ENCODE assay signal across 1 cellular context in the genomic region with DNA sequence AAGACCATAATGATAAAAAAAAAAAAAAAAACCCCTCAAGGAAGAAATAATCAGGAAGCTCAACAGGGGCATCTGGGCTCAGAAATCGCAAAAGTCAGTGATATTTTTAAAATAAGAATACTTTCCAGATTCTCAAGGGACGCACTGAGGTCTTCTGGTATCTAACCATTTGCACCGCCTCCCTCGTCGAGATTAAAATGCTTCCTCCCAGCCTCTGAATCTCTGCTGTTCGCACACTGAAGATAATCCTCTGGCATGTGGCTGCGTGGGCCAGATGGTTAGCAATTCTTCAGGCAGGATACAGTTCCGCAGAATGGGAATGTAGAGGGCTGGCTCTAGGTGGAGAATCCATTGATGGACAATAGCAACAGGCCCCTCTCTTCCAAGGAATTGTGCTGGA.
TF ChIP-seq lines count a peak whose summit lies in the region.

No MANE protein-coding gene starts in this region.

TF ChIP-seq in IMR-90, 13 proteins besides CTCF, POLR2A, EP300 and RAD21 (continued from another document):
- no peak for TF ChIP-seq BHLHE40 (IDR thresholded peaks at IDR 0.05; ENCODE audit: low read depth, low read length)
- TF ChIP-seq SMC3 (IDR thresholded peaks at IDR 0.05; ENCODE audit: low read depth, low read length): no peak
- TF ChIP-seq, protein P1, sequence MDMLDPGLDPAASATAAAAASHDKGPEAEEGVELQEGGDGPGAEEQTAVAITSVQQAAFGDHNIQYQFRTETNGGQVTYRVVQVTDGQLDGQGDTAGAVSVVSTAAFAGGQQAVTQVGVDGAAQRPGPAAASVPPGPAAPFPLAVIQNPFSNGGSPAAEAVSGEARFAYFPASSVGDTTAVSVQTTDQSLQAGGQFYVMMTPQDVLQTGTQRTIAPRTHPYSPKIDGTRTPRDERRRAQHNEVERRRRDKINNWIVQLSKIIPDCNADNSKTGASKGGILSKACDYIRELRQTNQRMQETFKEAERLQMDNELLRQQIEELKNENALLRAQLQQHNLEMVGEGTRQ (IDR thresholded peaks at IDR 0.05; ENCODE audit: low read depth, low read length): no peak
- TF ChIP-seq RCOR1 (IDR thresholded peaks at IDR 0.05; ENCODE audit: insufficient replicate concordance, low read length): no peak
- no peak for TF ChIP-seq MAZ (IDR thresholded peaks at IDR 0.05; ENCODE audit: borderline replicate concordance, low read depth, low read length)
- TF ChIP-seq ELK1 (IDR thresholded peaks at IDR 0.05; ENCODE audit: borderline replicate concordance, low read depth, low read length): no peak
- no peak for TF ChIP-seq MXI1 (IDR thresholded peaks at IDR 0.05; ENCODE audit: borderline replicate concordance, low read depth, low read length)
- no peak for TF ChIP-seq MAFK (IDR thresholded peaks at IDR 0.05; ENCODE audit: low read depth, low read length)
- no peak for TF ChIP-seq FOS (IDR thresholded peaks at IDR 0.05; ENCODE audit: low read depth, low read length)
- no peak for TF ChIP-seq CHD1 (IDR thresholded peaks at IDR 0.05; ENCODE audit: low read depth, low read length)
- no peak for TF ChIP-seq CEBPB (IDR thresholded peaks at IDR 0.05; ENCODE audit: low read depth, low read length)
